14 cellular contexts compared by ENCODE assay signal in genomic region chr3:56764184-56764583, GRCh38.
"Had no signal": no experiment of that assay in that cellular context is flagged by ENCODE, and none has a peak within 500 bp of the region (broad histone marks: within the 10 kb centered on the region; RNA-seq: fewer than 3 reads in every experiment).

No MANE protein-coding gene starts in this region.

- H3K36me3 ChIP-seq: left lung, right atrium auricular region, thoracic aorta had no signal

- DNase-seq: activated B cell treated with CpG ODN at 0.5 μM for 24 hours; activated CD4-positive, alpha-beta T cell treated with anti-CD3 and anti-CD28 coated beads, Interleukin-2, amount 50 U/mL, for 1 hour; activated naive CD4-positive, alpha-beta T cell treated with anti-CD3 and anti-CD28 coated beads, Interleukin-2, amount 50 U/mL, for 16 hours; central memory CD4-positive, alpha-beta T cell; islet precursor cell; left lung; mammary epithelial cell; posterior cingulate gyrus; T-helper 2 cell had no signal

- H3K9me3 ChIP-seq: esophagus muscularis mucosa, left lung, right atrium auricular region, thoracic aorta had no signal

- ATAC-seq: left lung had no signal

- H3K27me3 ChIP-seq: esophagus muscularis mucosa, left lung, right atrium auricular region had no signal

- H3K4me3 Mint-ChIP-seq: activated B cell treated with CpG ODN at 0.5 μM for 24 hours, brain had no signal

- H3K27me3 Mint-ChIP-seq: activated B cell treated with CpG ODN at 0.5 μM for 24 hours, brain had no signal

- H3K27ac Mint-ChIP-seq: activated B cell treated with CpG ODN at 0.5 μM for 24 hours, brain had no signal

- H3K4me3 ChIP-seq: coronary artery, esophagus muscularis mucosa, left lung, right atrium auricular region, thoracic aorta had no signal

- H3K27ac ChIP-seq: coronary artery, esophagus muscularis mucosa, right atrium auricular region, thoracic aorta had no signal

- H3K9me3 Mint-ChIP-seq: activated B cell treated with CpG ODN at 0.5 μM for 24 hours had no signal
